ENCODE assay signal across 14 cellular contexts in the genomic region with DNA sequence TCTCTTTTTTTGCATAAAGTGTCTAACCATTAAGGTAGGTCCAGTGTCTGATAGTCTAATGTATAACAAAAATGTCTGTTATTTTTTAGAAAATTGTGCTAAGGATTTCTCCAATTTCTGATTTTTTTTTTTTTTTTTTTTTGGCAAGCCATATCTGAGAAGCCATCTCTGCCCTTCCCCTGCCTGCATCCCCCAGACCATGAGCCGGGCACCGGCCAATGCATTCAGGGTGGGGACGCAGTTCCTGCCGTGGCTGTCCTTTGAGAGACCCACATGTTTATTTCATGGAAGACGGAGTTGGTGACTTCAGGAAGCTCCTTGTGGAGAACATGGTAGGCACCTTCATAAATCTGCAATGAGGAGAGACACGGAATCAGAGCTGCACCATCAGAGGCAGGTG.
"Had no signal": no experiment of that assay in that cellular context is flagged by ENCODE, and none has a peak within 500 bp of the region (broad histone marks: within the 10 kb centered on the region; RNA-seq: fewer than 3 reads in every experiment).

No MANE protein-coding gene starts in this region.

- H3K36me3 ChIP-seq: cardiac muscle cell, thyroid gland, WERI-Rb-1 had no signal

- DNase-seq: activated CD4-positive, alpha-beta T cell treated with anti-CD3 and anti-CD28 coated beads for 1 hour; activated gamma-delta T cell; adrenal gland; effector memory CD8-positive, alpha-beta T cell; foreskin keratinocyte; head of caudate nucleus; stimulated activated naive CD4-positive, alpha-beta T cell; T-helper 17 cell; thyroid gland; WERI-Rb-1 had no signal

- H3K27me3 ChIP-seq: adrenal gland, cardiac muscle cell, foreskin keratinocyte, thyroid gland had no signal

- H3K9ac ChIP-seq: parathyroid adenoma had no signal

- H3K4me1 ChIP-seq: parathyroid adenoma had no signal

- ATAC-seq: effector memory CD8-positive, alpha-beta T cell; foreskin keratinocyte; lower lobe of right lung; natural killer cell treated with Interleukin-12 subunit alpha and Interleukin-12 subunit beta and Interleukin-15 and Interleukin-18, amount 100 ng/mL, for 72 hours; T-helper 17 cell had no signal

- H3K9me3 ChIP-seq: adrenal gland, lower lobe of right lung, thyroid gland had no signal

- H3K4me3 ChIP-seq: adrenal gland, cardiac muscle cell, lower lobe of right lung, thyroid gland had no signal

- H3K27ac ChIP-seq: cardiac muscle cell, foreskin keratinocyte, lower lobe of right lung, parathyroid adenoma, thyroid gland, WERI-Rb-1 had no signal
